In the genomic region with DNA sequence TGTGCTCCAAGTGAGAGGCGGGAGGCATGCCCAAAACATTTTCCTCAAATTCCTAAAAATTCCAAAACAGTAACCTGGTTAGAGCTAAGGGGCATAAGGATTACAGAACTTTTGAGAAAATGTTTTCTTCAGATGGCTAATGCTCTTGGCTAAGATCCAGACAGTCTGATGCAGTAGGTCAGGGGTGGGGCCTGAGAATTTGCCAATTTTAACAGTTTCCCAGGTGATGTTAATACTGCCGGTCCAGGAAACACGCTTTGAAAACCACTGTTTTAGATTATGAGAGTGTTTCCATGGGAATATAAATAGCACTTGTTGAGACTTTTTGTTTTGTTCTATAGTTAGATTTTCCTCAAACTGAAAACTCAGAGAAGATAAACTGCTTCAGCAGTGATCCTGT, we compare ENCODE assay signal across 23 cellular contexts.
DNase-seq lines count a peak whose midpoint lies in the region; ATAC-seq and TF ChIP-seq lines count a peak whose summit lies in the region.
"Had no signal": no experiment of that assay in that cellular context is flagged by ENCODE, and none has a peak within 500 bp of the region (broad histone marks: within the 10 kb centered on the region; RNA-seq: fewer than 3 reads in every experiment).

No MANE protein-coding gene starts in this region.

- no peak overlapping the region for H3K4me3 Mint-ChIP-seq in MCF 10A (ENCODE audit: unreplicated experiment)
- H3K4me3 Mint-ChIP-seq in neural progenitor cell: no peak overlapping the region
- no peak overlapping the region for H3K4me3 Mint-ChIP-seq in immature natural killer cell
- H3K4me3 Mint-ChIP-seq: activated CD8-positive, alpha-beta T cell treated with anti-CD3 and anti-CD28 coated beads for 36 hours; activated naive CD4-positive, alpha-beta T cell treated with anti-CD3 and anti-CD28 coated beads, Interleukin-2, amount 10 ng/mL, durations not matched to agents 7 days and 5 days; CD4-positive, alpha-beta memory T cell; mesothelial cell of epicardium; WTC11 had no signal

- H3K79me2 ChIP-seq in neural progenitor cell (ENCODE audit: low read depth): no peaks in the 10 kb centered on the region

- no peaks in the 10 kb centered on the region for H3F3A ChIP-seq in neural progenitor cell (ENCODE audit: low read depth)

- no peak overlapping the region for H3K4me3 ChIP-seq in BLaER1 treated with 17β-estradiol and CSF1 and Interleukin-3, amounts not matched to agents 10 nM and 100 nM
- H3K4me3 ChIP-seq in left lung (no peak overlapping the region), neural progenitor cell (no peak overlapping the region)

- H3K9me3 Mint-ChIP-seq in MCF 10A (ENCODE audit: unreplicated experiment): no peaks in the 10 kb centered on the region
- no peaks in the 10 kb centered on the region for H3K9me3 Mint-ChIP-seq in neural progenitor cell
- H3K9me3 Mint-ChIP-seq in immature natural killer cell: no peaks in the 10 kb centered on the region
- H3K9me3 Mint-ChIP-seq: activated CD8-positive, alpha-beta T cell treated with anti-CD3 and anti-CD28 coated beads for 36 hours; activated naive CD4-positive, alpha-beta T cell treated with anti-CD3 and anti-CD28 coated beads, Interleukin-2, amount 10 ng/mL, durations not matched to agents 7 days and 5 days; WTC11 had no signal

- H3K27me3 Mint-ChIP-seq in MCF 10A (ENCODE audit: insufficient read depth, unreplicated experiment) (peaks cover 24% of the 10 kb centered on the region), neural progenitor cell (ENCODE audit: insufficient read depth, low read depth) (peaks cover 2% of the 10 kb centered on the region), immature natural killer cell (ENCODE audit: low read depth in 3 of 3) (peaks cover 0 to 8% (median 1%) of the 10 kb centered on the region in 3 donors)

- H3K4me2 ChIP-seq in BLaER1 treated with 17β-estradiol and CSF1 and Interleukin-3, amounts not matched to agents 10 nM and 100 nM: peak overlapping the region in 9 of 11 experiments; percentile 19 to 72 (median 53); a peak in 17 of 22 replicates
- no peak overlapping the region for H3K4me2 ChIP-seq in neural progenitor cell

- H3K4me1 Mint-ChIP-seq in MCF 10A (ENCODE audit: insufficient read depth, unreplicated experiment): peaks cover 11% of the 10 kb centered on the region
- H3K4me1 Mint-ChIP-seq in neural progenitor cell: peaks cover 3% of the 10 kb centered on the region
- H3K4me1 Mint-ChIP-seq in immature natural killer cell: no peaks in the 10 kb centered on the region
- H3K4me1 Mint-ChIP-seq: activated naive CD4-positive, alpha-beta T cell treated with anti-CD3 and anti-CD28 coated beads, Interleukin-2, amount 10 ng/mL, durations not matched to agents 7 days and 5 days; CD4-positive, alpha-beta memory T cell; WTC11 had no signal

- intact Hi-C loops in MCF 10A (cut with micrococcal nuclease) (no loop called here), left lung (cut with DNase I) (no loop called here)

- peak overlapping the region in 4 of 11 experiments; percentile 15 to 50 (median 28); a peak in 2 of 22 replicates for H3K27ac ChIP-seq in BLaER1 treated with 17β-estradiol and CSF1 and Interleukin-3, amounts not matched to agents 10 nM and 100 nM
- no peak overlapping the region for H3K27ac ChIP-seq in left lung
- no peak overlapping the region for H3K27ac ChIP-seq in neural progenitor cell

- POLR2A ChIA-PET in MCF 10A (lab: Yijun Ruan, JAX): no interaction called here

- no peaks in the 10 kb centered on the region for H3K27me3 ChIP-seq in BLaER1 treated with 17β-estradiol and CSF1 and Interleukin-3, amounts not matched to agents 10 nM and 100 nM
- H3K27me3 ChIP-seq in left lung (no peaks in the 10 kb centered on the region), neural progenitor cell (no peaks in the 10 kb centered on the region)

- peaks cover 5% of the 10 kb centered on the region for H3K36me3 Mint-ChIP-seq in MCF 10A (ENCODE audit: insufficient read depth, unreplicated experiment)
- no peaks in the 10 kb centered on the region for H3K36me3 Mint-ChIP-seq in neural progenitor cell
- H3K36me3 Mint-ChIP-seq in immature natural killer cell: no peaks in the 10 kb centered on the region
- H3K36me3 Mint-ChIP-seq: activated naive CD4-positive, alpha-beta T cell treated with anti-CD3 and anti-CD28 coated beads, Interleukin-2, amount 10 ng/mL, durations not matched to agents 7 days and 5 days; CD4-positive, alpha-beta memory T cell; mesothelial cell of epicardium; WTC11 had no signal

- H3K4me1 ChIP-seq in BLaER1 treated with 17β-estradiol and CSF1 and Interleukin-3, amounts not matched to agents 10 nM and 100 nM: peaks cover 23 to 40% (median 28%) of the 10 kb centered on the region in 10 experiments
- H3K4me1 ChIP-seq in left lung: peaks cover 0 to 26% of the 10 kb centered on the region in 2 donors
- H3K4me1 ChIP-seq in neural progenitor cell: peaks cover 8% of the 10 kb centered on the region

- DNase-seq in MCF 10A (ENCODE audit: unreplicated experiment) (peak; percentile 60), left lung (no peak), neural progenitor cell (ENCODE audit: low spot score) (no peak), immature natural killer cell (no peak), NCI-H524 treated with DMSO at 0.1 percent for 48 hours (lab: John Stamatoyannopoulos, UW) (no peak)
- DNase-seq: activated CD8-positive, alpha-beta T cell treated with anti-CD3 and anti-CD28 coated beads for 36 hours; activated naive CD4-positive, alpha-beta T cell treated with anti-CD3 and anti-CD28 coated beads, Interleukin-2, amount 10 ng/mL, durations not matched to agents 7 days and 5 days; activated T-cell treated with anti-CD3 and anti-CD28 coated beads, Interleukin-2, amount 50 U/mL, for 1 hour; aorta; CD4-positive, alpha-beta memory T cell; DND-41; foreskin melanocyte; GOT3; left cardiac atrium; NCI-H1048; NCI-H510A treated with DMSO at 0.1 percent for 48 hours; T-helper 2 cell had no signal

- TF ChIP-seq CTCF in MCF 10A (IDR thresholded peaks at IDR 0.05; ENCODE audit: unreplicated experiment) (no peak), left lung (IDR thresholded peaks at IDR 0.05) (no peak), neural progenitor cell (IDR thresholded peaks at IDR 0.05) (no peak)

- H3K36me3 ChIP-seq in BLaER1 treated with 17β-estradiol and CSF1 and Interleukin-3, amounts not matched to agents 10 nM and 100 nM: no peaks in the 10 kb centered on the region
- no peaks in the 10 kb centered on the region for H3K36me3 ChIP-seq in left lung
- H3K36me3 ChIP-seq in neural progenitor cell: no peaks in the 10 kb centered on the region

- peaks cover 0 to 6% (median under 1%) of the 10 kb centered on the region in 11 experiments; a peak in 7 of 22 replicates for H3K9me3 ChIP-seq in BLaER1 treated with 17β-estradiol and CSF1 and Interleukin-3, amounts not matched to agents 10 nM and 100 nM (replicated peaks in 1 of 11)
- no peaks in the 10 kb centered on the region for H3K9me3 ChIP-seq in left lung
- H3K9me3 ChIP-seq in neural progenitor cell (ENCODE audit: low read depth): no peaks in the 10 kb centered on the region

- H3K27ac Mint-ChIP-seq in MCF 10A (ENCODE audit: low read depth, unreplicated experiment) (peak overlapping the region; percentile 24), neural progenitor cell (no peak overlapping the region), immature natural killer cell (no peak overlapping the region)
- H3K27ac Mint-ChIP-seq: activated CD8-positive, alpha-beta T cell treated with anti-CD3 and anti-CD28 coated beads for 36 hours; activated naive CD4-positive, alpha-beta T cell treated with anti-CD3 and anti-CD28 coated beads, Interleukin-2, amount 10 ng/mL, durations not matched to agents 7 days and 5 days; CD4-positive, alpha-beta memory T cell; mesothelial cell of epicardium; WTC11 had no signal

- CTCF ChIA-PET in MCF 10A (lab: Yijun Ruan, JAX): interaction anchor here (0.8 to 14.6 kb wide), 4 partner anchors 9 to 163 kb away, joined by 3 to 214 read pairs (median 4); no protein-coding TSS in a partner anchor

- no peak overlapping the region for H2AFZ ChIP-seq in neural progenitor cell (replicated peaks)

- ATAC-seq in HG03175 (IDR thresholded peaks at IDR 0.05; ENCODE audit: unreplicated experiment) (peak; percentile 57), left lung (peak; percentile 57), GM19328 (IDR thresholded peaks at IDR 0.05; ENCODE audit: unreplicated experiment) (no peak)
- ATAC-seq: activated CD8-positive, alpha-beta T cell treated with anti-CD3 and anti-CD28 coated beads for 36 hours; Panc1; WTC11 had no signal

- no peak overlapping the region for H3K9ac ChIP-seq in BLaER1 treated with 17β-estradiol and CSF1 and Interleukin-3, amounts not matched to agents 10 nM and 100 nM
- H3K9ac ChIP-seq in neural progenitor cell: no peak overlapping the region

- no peaks in the 10 kb centered on the region for H4K20me1 ChIP-seq in BLaER1 treated with 17β-estradiol and CSF1 and Interleukin-3, amounts not matched to agents 10 nM and 100 nM
- H4K20me1 ChIP-seq in neural progenitor cell (ENCODE audit: low read depth): no peaks in the 10 kb centered on the region

- BruUV-seq in MCF 10A (replicated peaks; lab: Mats Ljungman, UMichigan): no TSS peak
